In the genomic region with DNA sequence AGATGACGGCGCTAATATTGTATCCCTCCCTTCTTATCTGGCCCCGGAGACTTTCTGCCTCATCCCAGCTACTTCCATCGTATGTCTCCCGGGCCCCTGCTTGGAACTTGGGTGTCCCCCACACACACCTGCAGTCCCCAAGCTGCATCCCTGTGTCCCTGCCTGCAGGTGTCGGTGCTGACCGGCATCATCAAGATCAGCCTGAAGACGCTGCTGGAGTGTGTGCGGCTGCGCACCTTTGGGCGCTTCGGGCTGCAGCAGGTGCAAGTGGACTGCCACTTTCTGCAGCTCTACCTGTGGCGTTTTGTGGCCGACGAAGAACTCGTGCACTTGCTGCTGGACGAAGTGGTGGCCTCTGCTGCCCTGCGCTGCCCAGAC, we compare ENCODE assay signal across 9 cellular contexts. TPM values are rescaled to one million over a fixed set of nuclear protein-coding genes. Genes with fewer than 3 reads are reported as not detected.
DNase-seq lines count a peak whose midpoint lies in the region; ATAC-seq and TF ChIP-seq lines count a peak whose summit lies in the region.
"Had no signal": no experiment of that assay in that cellular context is flagged by ENCODE, and none has a peak within 500 bp of the region (broad histone marks: within the 10 kb centered on the region; RNA-seq: fewer than 3 reads in every experiment).

No MANE protein-coding gene starts in this region.

- intact Hi-C loops in posterior vena cava (cut with DNase I), result no loop called here

- peak overlapping the region; percentile 33 for H2BK12ac ChIP-seq in neuronal stem cell (ENCODE audit: low read length)

- H4K20me1 ChIP-seq in BLaER1, result peaks cover 29% of the 10 kb centered on the region

- TF ChIP-seq CTCF in coronary artery (IDR thresholded peaks at IDR 0.05), result no peak

- ATAC-seq in GM18861 (IDR thresholded peaks at IDR 0.05; ENCODE audit: unreplicated experiment) (no peak), HG02678 (IDR thresholded peaks at IDR 0.05; ENCODE audit: unreplicated experiment) (no peak)

- no peaks in the 10 kb centered on the region for H3K9me3 Mint-ChIP-seq in IgD-negative memory B cell

- peaks cover 47% of the 10 kb centered on the region for H3K4me1 ChIP-seq in BLaER1
- H3K4me1 ChIP-seq in neuronal stem cell (ENCODE audit: control insufficient read depth in 2 of 2, insufficient read depth in 1 of 2, low read depth in 1 of 2, low read length in 2 of 2), result peaks cover 7 to 18% of the 10 kb centered on the region in 2 donors

- H3K79me1 ChIP-seq in neuronal stem cell (ENCODE audit: low read depth, low read length), result peaks cover 12% of the 10 kb centered on the region

- no peak overlapping the region for H2AFZ ChIP-seq in neuronal stem cell (ENCODE audit: low read length)

- DNase-seq in coronary artery (ENCODE audit: low spot score) (no peak), neuronal stem cell (ENCODE audit: low spot score) (no peak), posterior vena cava (ENCODE audit: low spot score) (no peak), NCI-H187 treated with DMSO at 0.1 percent for 48 hours (lab: John Stamatoyannopoulos, UW) (no peak)

- H3K4me3 ChIP-seq in BLaER1 (no peak overlapping the region), coronary artery (peak overlapping the region; percentile 76), neuronal stem cell (ENCODE audit: low read length in 2 of 2) (peak overlapping the region in 1 of 2 donors; percentile 3)

- peak overlapping the region; percentile 79 for H2BK5ac ChIP-seq in neuronal stem cell (ENCODE audit: low read length)

- no peak overlapping the region for H3K4ac ChIP-seq in neuronal stem cell (ENCODE audit: low read length)

- no peak overlapping the region for H3K9ac ChIP-seq in BLaER1
- peak overlapping the region; percentile 87 for H3K9ac ChIP-seq in neuronal stem cell (ENCODE audit: low read depth, low read length, poor library complexity)

- no peak overlapping the region for H4K91ac ChIP-seq in neuronal stem cell (ENCODE audit: low read depth, low read length, poor library complexity)

- peak overlapping the region; percentile 59 for H3K14ac ChIP-seq in neuronal stem cell (ENCODE audit: low read length)

- WGBS in neuronal stem cell (ENCODE audit: extremely low coverage in 2 of 2, insufficient read length in 2 of 2, insufficient replicate concordance in 1 of 2), 2 donors, result no CpG with 5 or more reads among the region's 18 CpGs

- H3K27ac ChIP-seq in BLaER1 (no peak overlapping the region), coronary artery (peak overlapping the region in 1 of 2 donors; percentile 62), neuronal stem cell (replicated peaks; ENCODE audit: low read length) (no peak overlapping the region)

- H3K4me2 ChIP-seq in BLaER1 (peak overlapping the region; percentile 100), neuronal stem cell (ENCODE audit: insufficient read depth, low read length, poor library complexity, severe bottlenecking) (peak overlapping the region; percentile 37)

- peaks cover 16 to 26% (median 21%) of the 10 kb centered on the region in 3 donors for H3K4me1 Mint-ChIP-seq in IgD-negative memory B cell

- H3K36me3 ChIP-seq in BLaER1, result peaks cover 58% of the 10 kb centered on the region
- peaks cover 14 to 47% of the 10 kb centered on the region in 2 donors for H3K36me3 ChIP-seq in neuronal stem cell (replicated peaks in 1 of 2; ENCODE audit: control insufficient read depth in 2 of 2, insufficient read depth in 2 of 2, low read length in 2 of 2)

- no peaks in the 10 kb centered on the region for H3K27me3 ChIP-seq in BLaER1
- H3K27me3 ChIP-seq in neuronal stem cell (ENCODE audit: control insufficient read depth in 3 of 3, insufficient read depth in 3 of 3, low read depth in 1 of 3, low read length in 3 of 3), result no peaks in the 10 kb centered on the region

- H3K27me3 Mint-ChIP-seq in IgD-negative memory B cell, result no peaks in the 10 kb centered on the region

- H3K27ac Mint-ChIP-seq in IgD-negative memory B cell, result peak overlapping the region in 2 of 3 donors; percentile 94 to 97

- H3K9me3 ChIP-seq in BLaER1 (no peaks in the 10 kb centered on the region), neuronal stem cell (replicated peaks in 1 of 2; ENCODE audit: control insufficient read depth in 2 of 2, insufficient read depth in 1 of 2, low read depth in 1 of 2, low read length in 2 of 2) (no peaks in the 10 kb centered on the region)
- H3K9me3 ChIP-seq: mucosa of descending colon had no signal

- peak overlapping the region in 2 of 4 donors; percentile 27 to 86 for H3K4me3 Mint-ChIP-seq in IgD-negative memory B cell

- peaks cover 3% of the 10 kb centered on the region for H3K36me3 Mint-ChIP-seq in IgD-negative memory B cell

- H3K18ac ChIP-seq in neuronal stem cell (ENCODE audit: low read length), result peak overlapping the region; percentile 84

- no peak overlapping the region for H2BK15ac ChIP-seq in neuronal stem cell (ENCODE audit: low read length)

- H2AK5ac ChIP-seq in neuronal stem cell (ENCODE audit: low read depth, low read length), result peak overlapping the region; percentile 61

- peak overlapping the region; percentile 90 for H3K23ac ChIP-seq in neuronal stem cell (ENCODE audit: low read depth, low read length, poor library complexity)

- H4K8ac ChIP-seq in neuronal stem cell (ENCODE audit: low read depth, low read length), result no peak overlapping the region

- no peak overlapping the region for H2BK120ac ChIP-seq in neuronal stem cell (ENCODE audit: low read depth, low read length)

RNA-seq across cellular contexts. Expression of a gene that starts 0.5 kb away (rescaled TPM):
- 18.2 TPM for polyA plus RNA-seq in IgD-negative memory B cell
- polyA plus RNA-seq in neuronal stem cell (2013, experiment 1 of 2), result 50.3 TPM
- 46.9 TPM for polyA plus RNA-seq in neuronal stem cell (2013, experiment 2 of 2)
- total RNA-seq in posterior vena cava, result 1 to 10 TPM; 3.1 to 4.0 TPM

RNA-seq across cellular contexts. Expression of a gene that starts 6.4 kb away (rescaled TPM):
- polyA plus RNA-seq in IgD-negative memory B cell, result 20.2 TPM
- 3.3 TPM for polyA plus RNA-seq in neuronal stem cell (2013, experiment 1 of 2)
- 3.4 TPM for polyA plus RNA-seq in neuronal stem cell (2013, experiment 2 of 2)
- 1 to 10 TPM; 6.0 to 6.3 TPM for total RNA-seq in posterior vena cava

RNA-seq across cellular contexts. Expression of a gene that starts 10.8 kb away (rescaled TPM):
- 1,422 TPM for polyA plus RNA-seq in IgD-negative memory B cell
- polyA plus RNA-seq in neuronal stem cell (2013, experiment 1 of 2), result 1,200 TPM
- 1,182 TPM for polyA plus RNA-seq in neuronal stem cell (2013, experiment 2 of 2)
- 100 to 1,000 TPM; 725 to 753 TPM for total RNA-seq in posterior vena cava

RNA-seq across cellular contexts. Expression of a gene that starts 11.0 kb away (rescaled TPM):
- 95.5 TPM for polyA plus RNA-seq in IgD-negative memory B cell
- 26.4 TPM for polyA plus RNA-seq in neuronal stem cell (2013, experiment 1 of 2)
- 23.8 TPM for polyA plus RNA-seq in neuronal stem cell (2013, experiment 2 of 2)
- 10 to 100 TPM; 34.1 to 39.3 TPM for total RNA-seq in posterior vena cava

RNA-seq across cellular contexts. Expression of a gene that starts 15.1 kb away (rescaled TPM):
- polyA plus RNA-seq in IgD-negative memory B cell, result 88.2 TPM
- 58.1 TPM for polyA plus RNA-seq in neuronal stem cell (2013, experiment 1 of 2)
- 53.7 TPM for polyA plus RNA-seq in neuronal stem cell (2013, experiment 2 of 2)
- 100 to 1,000 TPM; 103 to 107 TPM for total RNA-seq in posterior vena cava
